Comparison of ENCODE assay signal across 8 cellular contexts in the genomic region with DNA sequence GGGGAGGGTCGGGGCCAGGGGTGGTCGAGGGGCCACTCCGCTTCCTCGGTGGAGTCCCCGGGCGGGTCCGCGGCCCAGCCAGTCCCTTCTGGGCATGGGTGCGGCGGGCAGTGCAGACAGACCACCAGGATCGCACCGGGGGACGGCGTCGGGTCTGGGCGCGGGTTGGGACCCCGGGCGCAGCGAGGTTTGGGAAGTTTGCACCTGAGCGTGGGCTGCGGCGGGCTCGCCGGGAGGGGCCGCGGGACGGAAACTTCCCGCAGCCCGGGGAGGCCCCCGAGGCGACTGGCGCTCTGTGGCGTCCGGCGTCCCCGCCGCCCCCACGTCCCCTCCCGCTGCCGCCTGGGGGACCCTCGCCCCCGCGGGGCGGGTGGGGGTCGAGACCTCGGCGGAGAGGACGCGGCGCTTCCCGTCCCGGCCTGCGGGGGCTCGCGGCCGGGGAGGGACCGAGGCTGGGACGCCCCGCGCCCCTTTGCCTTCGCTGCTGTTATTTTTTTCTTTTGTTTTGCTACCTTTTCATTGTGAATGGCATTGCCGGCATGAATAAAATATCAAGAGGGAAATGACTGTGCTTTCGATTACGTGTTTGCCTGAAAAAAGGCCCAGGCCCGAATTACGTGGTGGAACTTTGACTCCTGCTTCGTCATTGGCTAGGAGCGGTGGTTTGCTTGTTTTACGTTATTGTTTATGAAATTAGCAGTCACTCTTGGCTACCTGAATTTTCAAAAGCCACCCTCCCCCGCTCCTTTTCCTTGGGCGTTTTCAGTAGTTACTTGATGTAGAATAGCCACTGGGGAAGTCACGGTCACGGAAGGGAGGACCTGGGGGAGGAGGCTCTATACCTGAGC. TPM values are rescaled to one million over a fixed set of nuclear protein-coding genes. Genes with fewer than 3 reads are reported as not detected.
DNase-seq lines count a peak whose midpoint lies in the region; FAIRE-seq and TF ChIP-seq lines count a peak whose summit lies in the region.

No MANE protein-coding gene starts in this region.

- H3K9ac ChIP-seq in MM.1S (ENCODE audit: low read length) = no peak overlapping the region
- H3K9ac ChIP-seq in colonic mucosa (ENCODE audit: low read depth in 2 of 2, low read length in 2 of 2) = peak overlapping the region; percentile 85 to 99
- H3K9ac ChIP-seq in liver (ENCODE audit: low read depth in 1 of 2, low read length in 2 of 2) = peak overlapping the region; percentile 83 to 100

- H3K4me1 ChIP-seq in MM.1S (ENCODE audit: low read length) = no peaks in the 10 kb centered on the region
- peaks cover 3% of the 10 kb centered on the region for H3K4me1 ChIP-seq in colonic mucosa
- peaks cover 3 to 13% (median 4%) of the 10 kb centered on the region in 4 donors for H3K4me1 ChIP-seq in liver (ENCODE audit: control insufficient read depth in 4 of 4, insufficient read depth in 4 of 4, low read length in 3 of 4)

- FAIRE-seq in H54 (lab: Jason Lieb, UNC) = peak; percentile 50

- TF ChIP-seq RAD21 in liver (IDR thresholded peaks at IDR 0.05) = peak in 1 of 2 donors; percentile 30

- no peaks in the 10 kb centered on the region for H3K79me2 ChIP-seq in MM.1S (ENCODE audit: low read length)

- WGBS in liver = under 1% methylated on average over 74 of the region's 74 CpGs

- intact Hi-C loops in colonic mucosa (cut with DNase I) = loop anchor here (5.0 kb wide), 1 partner anchor 61 kb away; no protein-coding TSS in a partner anchor

- H3K27ac ChIP-seq in MM.1S (ENCODE audit: low read length) (no peak overlapping the region), colonic mucosa (peak overlapping the region; percentile 95), liver (ENCODE audit: low read depth in 1 of 2, low read length in 2 of 2) (peak overlapping the region; percentile 96 to 99)

- H3K9me3 ChIP-seq in MM.1S (replicated peaks; ENCODE audit: insufficient read depth, low read length) = no peaks in the 10 kb centered on the region
- no peaks in the 10 kb centered on the region for H3K9me3 ChIP-seq in colonic mucosa
- no peaks in the 10 kb centered on the region for H3K9me3 ChIP-seq in liver (ENCODE audit: control insufficient read depth in 4 of 4, low read length in 3 of 4)

- H3K4me3 ChIP-seq in MM.1S (ENCODE audit: low read length) (no peak overlapping the region; the same call in 1 of the 2 replicates), colonic mucosa (peak overlapping the region; percentile 81), liver (ENCODE audit: low read depth in 1 of 3, low read length in 3 of 3) (peak overlapping the region; percentile 60 to 100 (median 64))

- no peak overlapping the region for H2AFZ ChIP-seq in MM.1S (ENCODE audit: low read length)

- TF ChIP-seq CTCF in GM10266 (IDR thresholded peaks at IDR 0.05; ENCODE audit: control insufficient read depth, insufficient read depth, low read depth, missing control alignments) (no peak), MM.1S (IDR thresholded peaks at IDR 0.05; ENCODE audit: low read length) (no peak), colonic mucosa (IDR thresholded peaks at IDR 0.05) (no peak), liver (IDR thresholded peaks at IDR 0.05; ENCODE audit: low read depth, low read length, missing input control) (peak; percentile 1)

- no peaks in the 10 kb centered on the region for H3K36me3 ChIP-seq in MM.1S (replicated peaks; ENCODE audit: insufficient read depth, low read length)
- no peaks in the 10 kb centered on the region for H3K36me3 ChIP-seq in colonic mucosa
- no peaks in the 10 kb centered on the region for H3K36me3 ChIP-seq in liver (ENCODE audit: control insufficient read depth in 4 of 4, insufficient read depth in 3 of 4, low read depth in 1 of 4, low read length in 3 of 4)

- H3K27me3 ChIP-seq in MM.1S (replicated peaks; ENCODE audit: insufficient read depth, low read length) (peaks cover 50% of the 10 kb centered on the region), colonic mucosa (no peaks in the 10 kb centered on the region), liver (ENCODE audit: control insufficient read depth in 4 of 4, insufficient read depth in 4 of 4, low read length in 3 of 4) (no peaks in the 10 kb centered on the region)

- H4K20me1 ChIP-seq in MM.1S (ENCODE audit: insufficient read depth, low read length) = no peaks in the 10 kb centered on the region

- TF ChIP-seq POLR2A in H54 (IDR thresholded peaks at IDR 0.05; ENCODE audit: low read depth, low read length) = no peak

- DNase-seq in GM10266 (ENCODE audit: extremely low spot score) (peak; percentile 78), H54 (ENCODE audit: insufficient read length, low spot score) (peak; percentile 21), MM.1S (no peak), colonic mucosa (peak; percentile 82), superior temporal gyrus (ENCODE audit: extremely low spot score) (no peak)
- peak; percentile 79 to 80 for DNase-seq in activated CD4-positive, alpha-beta T cell treated with anti-CD3 and anti-CD28 coated beads for 4 hours
- DNase-seq in stimulated activated CD4-positive, alpha-beta T cell treated with anti-CD3 and anti-CD28 coated beads, TNF-alpha, amount 100 ng/mL, for 24 hours (ENCODE audit: low read depth in 3 of 3) = peak; percentile 60 to 78 (median 77)

- peak overlapping the region; percentile 24; the same call in 1 of the 2 replicates for H3K4me2 ChIP-seq in MM.1S (ENCODE audit: low read depth, low read length)

- no peaks in the 10 kb centered on the region for H3K9me2 ChIP-seq in MM.1S (replicated peaks; ENCODE audit: insufficient read depth, low read length)

- H3F3A ChIP-seq in MM.1S (ENCODE audit: insufficient read depth, low read length) = no peaks in the 10 kb centered on the region

TF ChIP-seq in liver, 16 proteins besides CTCF, POLR2A, EP300 and RAD21:
- TF ChIP-seq, protein P1, sequence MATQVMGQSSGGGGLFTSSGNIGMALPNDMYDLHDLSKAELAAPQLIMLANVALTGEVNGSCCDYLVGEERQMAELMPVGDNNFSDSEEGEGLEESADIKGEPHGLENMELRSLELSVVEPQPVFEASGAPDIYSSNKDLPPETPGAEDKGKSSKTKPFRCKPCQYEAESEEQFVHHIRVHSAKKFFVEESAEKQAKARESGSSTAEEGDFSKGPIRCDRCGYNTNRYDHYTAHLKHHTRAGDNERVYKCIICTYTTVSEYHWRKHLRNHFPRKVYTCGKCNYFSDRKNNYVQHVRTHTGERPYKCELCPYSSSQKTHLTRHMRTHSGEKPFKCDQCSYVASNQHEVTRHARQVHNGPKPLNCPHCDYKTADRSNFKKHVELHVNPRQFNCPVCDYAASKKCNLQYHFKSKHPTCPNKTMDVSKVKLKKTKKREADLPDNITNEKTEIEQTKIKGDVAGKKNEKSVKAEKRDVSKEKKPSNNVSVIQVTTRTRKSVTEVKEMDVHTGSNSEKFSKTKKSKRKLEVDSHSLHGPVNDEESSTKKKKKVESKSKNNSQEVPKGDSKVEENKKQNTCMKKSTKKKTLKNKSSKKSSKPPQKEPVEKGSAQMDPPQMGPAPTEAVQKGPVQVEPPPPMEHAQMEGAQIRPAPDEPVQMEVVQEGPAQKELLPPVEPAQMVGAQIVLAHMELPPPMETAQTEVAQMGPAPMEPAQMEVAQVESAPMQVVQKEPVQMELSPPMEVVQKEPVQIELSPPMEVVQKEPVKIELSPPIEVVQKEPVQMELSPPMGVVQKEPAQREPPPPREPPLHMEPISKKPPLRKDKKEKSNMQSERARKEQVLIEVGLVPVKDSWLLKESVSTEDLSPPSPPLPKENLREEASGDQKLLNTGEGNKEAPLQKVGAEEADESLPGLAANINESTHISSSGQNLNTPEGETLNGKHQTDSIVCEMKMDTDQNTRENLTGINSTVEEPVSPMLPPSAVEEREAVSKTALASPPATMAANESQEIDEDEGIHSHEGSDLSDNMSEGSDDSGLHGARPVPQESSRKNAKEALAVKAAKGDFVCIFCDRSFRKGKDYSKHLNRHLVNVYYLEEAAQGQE (IDR thresholded peaks at IDR 0.05) = peak; percentile 30
- TF ChIP-seq SP1 (IDR thresholded peaks at IDR 0.05) (peak; percentile 10), HNF4G (IDR thresholded peaks at IDR 0.05) (no peak), HNF4A (conservative IDR thresholded peaks at IDR 0.05) (peak in 1 of 2 donors; percentile 49)
TF ChIP-seq in liver: peak in this region for 3.

RNA-seq across cellular contexts. Expression of a gene that starts 0.7 kb away (rescaled TPM):
- 10 to 100 TPM; 37.3 to 81.7 TPM for total RNA-seq in colonic mucosa
- total RNA-seq in liver = 10 to 100 TPM; 20.0 to 31.0 TPM
- 10 to 100 TPM; 16.4 to 24.6 TPM for polyA plus RNA-seq in liver

Comparison
In these comparisons a context has a peak if more than half of its experiments do, and no peak if none do; other contexts are left out.
1. DNase-seq: peak in GM10266 (single experiment), H54 (single experiment), activated CD4-positive, alpha-beta T cell treated with anti-CD3 and anti-CD28 coated beads for 4 hours (2 of 2), colonic mucosa (single experiment) and stimulated activated CD4-positive, alpha-beta T cell treated with anti-CD3 and anti-CD28 coated beads, TNF-alpha, amount 100 ng/mL, for 24 hours (3 of 3); none in MM.1S (single experiment) and superior temporal gyrus (single experiment).